ENCODE assay signal across 18 cellular contexts in genomic region chr5:112283943-112284342, GRCh38.
"Had no signal": no experiment of that assay in that cellular context is flagged by ENCODE, and none has a peak within 500 bp of the region (broad histone marks: within the 10 kb centered on the region; RNA-seq: fewer than 3 reads in every experiment).

No MANE protein-coding gene starts in this region.

- DNase-seq: dorsolateral prefrontal cortex; effector CD4-positive, alpha-beta T cell; foreskin fibroblast; gastrocnemius medialis; hypothalamus; immature natural killer cell; naive B cell; stimulated activated CD4-positive, alpha-beta T cell treated with anti-CD3 and anti-CD28 coated beads, Interleukin-12 subunit alpha, Interleukin-12 subunit beta, amount 100 ng/mL, for 4 hours; stimulated activated CD4-positive, alpha-beta T cell treated with anti-CD3 and anti-CD28 coated beads, Interleukin-1b, Interleukin-23, amount 100 ng/mL, for 48 hours; stimulated activated CD4-positive, alpha-beta T cell treated with anti-CD3 and anti-CD28 coated beads, Interleukin-4, amount 100 ng/mL, for 1 hour; stimulated activated CD8-positive, alpha-beta memory T cell treated with anti-CD3 and anti-CD28 coated beads, Interleukin-4, amount 100 ng/mL, for 48 hours; stimulated activated naive CD4-positive, alpha-beta T cell; stimulated activated naive CD8-positive, alpha-beta T cell treated with anti-CD3 and anti-CD28 coated beads, Interleukin-15, amount 100 ng/mL, for 72 hours; thyroid gland; trophoblast cell had no signal

- ATAC-seq: esophagus mucosa; gastrocnemius medialis; natural killer cell treated with Interleukin-12 subunit alpha and Interleukin-12 subunit beta and Interleukin-15 and Interleukin-18, amount 100 ng/mL, for 72 hours; sciatic nerve; stimulated activated naive CD8-positive, alpha-beta T cell treated with anti-CD3 and anti-CD28 coated beads, Interleukin-15, amount 100 ng/mL, for 72 hours had no signal
